ENCODE assay signal across 7 cellular contexts in genomic region chr2:84915675-84916074, GRCh38. TPM values are rescaled to one million over a fixed set of nuclear protein-coding genes. Genes with fewer than 3 reads are reported as not detected.
DNase-seq lines count a peak whose midpoint lies in the region; ATAC-seq, FAIRE-seq and TF ChIP-seq lines count a peak whose summit lies in the region.
"Not testable (repeated sequence)": the region's sequence is repeated elsewhere in the genome, so short reads cannot be mapped to it uniquely, and the experiment has no call there.

No MANE protein-coding gene starts in this region.

- H3K27ac Mint-ChIP-seq in activated CD8-positive, alpha-beta memory T cell treated with anti-CD3 and anti-CD28 coated beads, Interleukin-2, amount 10 ng/mL, durations not matched to agents 7 days and 5 days; osteocyte (ENCODE audit: unreplicated experiment): not testable (repeated sequence)

- H3K27me3 Mint-ChIP-seq in activated CD8-positive, alpha-beta memory T cell treated with anti-CD3 and anti-CD28 coated beads, Interleukin-2, amount 10 ng/mL, durations not matched to agents 7 days and 5 days; osteocyte (ENCODE audit: unreplicated experiment): not testable (repeated sequence)

- not testable (repeated sequence) for H3K36me3 ChIP-seq in right atrium auricular region; kidney (ENCODE audit: control insufficient read depth in 1 of 2, insufficient read depth in 2 of 2, low read length in 2 of 2)

- intact Hi-C loops in kidney (cut with DNase I), result not testable (repeated sequence)

- CTCF ChIA-PET in activated CD8-positive, alpha-beta memory T cell treated with anti-CD3 and anti-CD28 coated beads, Interleukin-2, amount 10 ng/mL, durations not matched to agents 7 days and 5 days (lab: Charles Lee), result not testable (repeated sequence)

- peak; percentile 42 for DNase-seq in activated CD8-positive, alpha-beta memory T cell treated with anti-CD3 and anti-CD28 coated beads for 24 hours
- DNase-seq in activated CD8-positive, alpha-beta memory T cell treated with anti-CD3 and anti-CD28 coated beads, Interleukin-2, amount 10 ng/mL, durations not matched to agents 7 days and 5 days, result peak; percentile 11
- peak; percentile 22 for DNase-seq in activated CD8-positive, alpha-beta memory T cell treated with anti-CD3 and anti-CD28 coated beads, Interleukin-2, amount 50 U/mL, for 48 hours
- DNase-seq in right atrium auricular region (ENCODE audit: low spot score) (peak; percentile 23), islet precursor cell (peak; percentile 22), kidney (peak; percentile 41), osteocyte (ENCODE audit: extremely low spot score, unreplicated experiment) (peak; percentile 67)

- not testable (repeated sequence) for TF ChIP-seq CTCF in right atrium auricular region (IDR thresholded peaks at IDR 0.05); kidney (IDR thresholded peaks at IDR 0.05; ENCODE audit: borderline replicate concordance, extremely low read depth, insufficient read depth); osteocyte (IDR thresholded peaks at IDR 0.05)

- FAIRE-seq in kidney (lab: Jason Lieb, UNC), result not testable (repeated sequence)

- not testable (repeated sequence) for H3K9ac ChIP-seq in kidney (ENCODE audit: low read length in 2 of 2)

- H3K4me1 ChIP-seq in right atrium auricular region; kidney (ENCODE audit: control insufficient read depth in 1 of 2, insufficient read depth in 1 of 2, low read depth in 1 of 2, low read length in 2 of 2): not testable (repeated sequence)

- not testable (repeated sequence) for H3K9me3 ChIP-seq in right atrium auricular region; kidney (ENCODE audit: control insufficient read depth in 1 of 2, low read length in 2 of 2)

- H3K27me3 ChIP-seq in right atrium auricular region, result not testable (repeated sequence)

- not testable (repeated sequence) for H3K4me3 ChIP-seq in right atrium auricular region; kidney (ENCODE audit: low read length in 2 of 2)

- not testable (repeated sequence) for H3K27ac ChIP-seq in right atrium auricular region; kidney (ENCODE audit: low read depth in 2 of 2, low read length in 2 of 2)

- H3K4me1 Mint-ChIP-seq in activated CD8-positive, alpha-beta memory T cell treated with anti-CD3 and anti-CD28 coated beads, Interleukin-2, amount 10 ng/mL, durations not matched to agents 7 days and 5 days, result peaks cover 28% of the 10 kb centered on the region
- H3K4me1 Mint-ChIP-seq in osteocyte (ENCODE audit: unreplicated experiment), result peaks cover 19% of the 10 kb centered on the region

- not testable (repeated sequence) for H3K4me3 Mint-ChIP-seq in activated CD8-positive, alpha-beta memory T cell treated with anti-CD3 and anti-CD28 coated beads, Interleukin-2, amount 10 ng/mL, durations not matched to agents 7 days and 5 days; osteocyte (ENCODE audit: unreplicated experiment)

- not testable (repeated sequence) for H3K9me3 Mint-ChIP-seq in activated CD8-positive, alpha-beta memory T cell treated with anti-CD3 and anti-CD28 coated beads, Interleukin-2, amount 10 ng/mL, durations not matched to agents 7 days and 5 days (ENCODE audit: low read depth); osteocyte (ENCODE audit: unreplicated experiment)

- not testable (repeated sequence) for ATAC-seq in activated CD8-positive, alpha-beta memory T cell treated with anti-CD3 and anti-CD28 coated beads, Interleukin-2, amount 10 ng/mL, durations not matched to agents 7 days and 5 days

- not testable (repeated sequence) for H3K36me3 Mint-ChIP-seq in activated CD8-positive, alpha-beta memory T cell treated with anti-CD3 and anti-CD28 coated beads, Interleukin-2, amount 10 ng/mL, durations not matched to agents 7 days and 5 days; osteocyte (ENCODE audit: unreplicated experiment)

RNA-seq across cellular contexts. Expression of gene TMSB10, which starts 10.2 kb away (rescaled TPM):
- 1,000 to 10,000 TPM; 3,578 to 3,807 TPM for total RNA-seq in activated CD8-positive, alpha-beta memory T cell treated with anti-CD3 and anti-CD28 coated beads, Interleukin-2, amount 10 ng/mL, durations not matched to agents 7 days and 5 days
- total RNA-seq in right atrium auricular region, result 1,000 to 10,000 TPM; 1,113 to 1,769 TPM
- total RNA-seq in kidney, result 1,610 TPM
- polyA plus RNA-seq in kidney (ENCODE audit: insufficient read depth, low read depth, low replicate concordance), result 2,277 TPM
- 2,436 and 2,534 TPM in 2 replicates for total RNA-seq in osteocyte

RNA-seq across cellular contexts. Expression of gene TRABD2A, which starts 34.8 kb away (rescaled TPM):
- total RNA-seq in activated CD8-positive, alpha-beta memory T cell treated with anti-CD3 and anti-CD28 coated beads, Interleukin-2, amount 10 ng/mL, durations not matched to agents 7 days and 5 days, result 10 to 100 TPM; 30.2 to 32.4 TPM
- total RNA-seq in right atrium auricular region (1 to 10 TPM; 1.2 to 1.7 TPM), kidney (3.4 TPM), osteocyte (0.21 and 0.99 TPM in 2 replicates)
- 2.1 TPM for polyA plus RNA-seq in kidney (ENCODE audit: insufficient read depth, low read depth, low replicate concordance)

RNA-seq across cellular contexts. Expression of gene KCMF1, which starts 55.3 kb away (rescaled TPM):
- total RNA-seq in activated CD8-positive, alpha-beta memory T cell treated with anti-CD3 and anti-CD28 coated beads, Interleukin-2, amount 10 ng/mL, durations not matched to agents 7 days and 5 days, result 10 to 100 TPM; 78.2 to 89.0 TPM
- 10 to 100 TPM; 53.1 to 69.5 TPM for total RNA-seq in right atrium auricular region
- total RNA-seq in kidney, result 64.3 TPM
- polyA plus RNA-seq in kidney (ENCODE audit: insufficient read depth, low read depth, low replicate concordance), result 21.0 TPM
- total RNA-seq in osteocyte, result 67.2 and 73.2 TPM in 2 replicates

Comparison
In these comparisons a context has a peak if more than half of its experiments do, and no peak if none do; other contexts are left out.
1. DNase-seq: peak in every context shown above with its lines; median percentile 67 in osteocyte; 42 in activated CD8-positive, alpha-beta memory T cell treated with anti-CD3 and anti-CD28 coated beads for 24 hours; 41 in kidney; 23 in right atrium auricular region; 22 in activated CD8-positive, alpha-beta memory T cell treated with anti-CD3 and anti-CD28 coated beads, Interleukin-2, amount 50 U/mL, for 48 hours; 22 in islet precursor cell; 11 in activated CD8-positive, alpha-beta memory T cell treated with anti-CD3 and anti-CD28 coated beads, Interleukin-2, amount 10 ng/mL, durations not matched to agents 7 days and 5 days.